In the genomic region with DNA sequence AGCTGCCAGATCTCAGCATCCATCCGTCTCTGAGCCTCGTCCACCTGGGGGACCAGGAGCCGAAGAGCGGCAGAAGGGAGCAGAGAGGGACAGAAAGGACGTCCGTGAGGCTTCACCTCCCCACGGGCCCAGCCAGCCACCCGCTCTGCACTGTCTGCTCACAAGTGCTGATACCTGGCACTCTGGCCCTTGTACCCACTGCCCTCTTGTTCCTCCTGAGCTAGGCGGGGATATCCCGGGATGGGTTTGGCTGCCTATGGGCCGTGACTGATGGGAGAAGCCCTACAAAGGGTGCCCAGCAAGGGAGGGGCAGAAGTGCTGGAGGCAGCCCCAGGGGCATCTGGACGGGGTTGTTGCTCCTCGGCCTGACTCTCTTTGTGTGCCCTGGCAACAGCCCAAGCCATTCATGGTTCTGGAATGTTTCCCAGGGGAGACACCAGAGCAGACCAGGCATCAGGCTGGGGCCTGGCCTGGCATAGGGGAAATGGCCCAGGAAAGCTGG, we compare ENCODE assay signal across 8 cellular contexts. TPM values are rescaled to one million over a fixed set of nuclear protein-coding genes. Genes with fewer than 3 reads are reported as not detected.
DNase-seq lines count a peak whose midpoint lies in the region; ATAC-seq and TF ChIP-seq lines count a peak whose summit lies in the region.

No MANE protein-coding gene starts in this region.

- no peak for TF ChIP-seq CTCF in epithelial cell of proximal tubule (conservative IDR thresholded peaks at IDR 0.05; ENCODE audit: low read depth, low read length)

- DNase-seq in DMS 273 treated with DMSO at 0.1 percent for 48 hours (lab: John Stamatoyannopoulos, UW) (peak; percentile 65), NCI-H226 (peak; percentile 98), epithelial cell of proximal tubule (ENCODE audit: low read depth) (peak; percentile 64), occipital lobe (lab: John Stamatoyannopoulos, UW) (peak; percentile 38), mesenteric fat pad (ENCODE audit: low spot score) (no peak), NOMO-1 (lab: John Stamatoyannopoulos, UW; ENCODE audit: unreplicated experiment in 2 of 2) (no peak)
- DNase-seq in activated naive CD4-positive, alpha-beta T cell treated with Interleukin-2 at 50 U/mL for 16 hours: no peak

- no peak overlapping the region for H3K4me3 ChIP-seq in epithelial cell of proximal tubule (ENCODE audit: low read depth, low read length)

- no peak for ATAC-seq in GM21529 (IDR thresholded peaks at IDR 0.05; ENCODE audit: unreplicated experiment)

RNA-seq across cellular contexts. Expression of gene LDLRAD2, which starts 57.6 kb away (rescaled TPM):
- total RNA-seq in epithelial cell of proximal tubule (0.17 TPM in 1 of 2 replicates, not detected in the other), occipital lobe (not detected), mesenteric fat pad (0.35 TPM)

Comparison
In these comparisons a context has a peak if more than half of its experiments do, and no peak if none do; other contexts are left out.
1. DNase-seq: peak in DMS 273 treated with DMSO at 0.1 percent for 48 hours (single experiment), NCI-H226 (single experiment), epithelial cell of proximal tubule (single experiment) and occipital lobe (single experiment); none in mesenteric fat pad (single experiment), NOMO-1 (0 of 2) and activated naive CD4-positive, alpha-beta T cell treated with Interleukin-2 at 50 U/mL for 16 hours (single experiment).